In the genomic region with DNA sequence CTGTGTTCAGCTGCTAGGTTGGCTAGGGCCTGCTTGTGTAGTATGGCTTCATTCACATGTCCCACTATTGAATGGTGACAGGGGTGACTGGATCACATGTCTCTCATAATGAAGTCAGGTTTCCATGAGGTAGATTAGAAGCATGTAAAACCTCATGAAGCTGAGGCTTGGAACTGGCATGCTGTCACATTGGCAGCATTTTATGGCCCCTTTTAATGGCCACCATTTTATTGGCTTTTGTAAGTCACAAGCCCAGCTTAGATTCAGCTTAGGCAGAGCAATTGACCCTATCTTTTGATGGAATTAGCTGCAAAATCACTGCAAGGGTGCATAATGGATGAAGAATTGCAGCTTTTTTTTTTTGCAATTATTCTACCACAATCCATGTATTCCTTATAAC, we compare ENCODE assay signal across 37 cellular contexts.
A peak's percentile ranks its signal among the peaks of the same experiment; 100 is the strongest.
DNase-seq lines count a peak whose midpoint lies in the region; ATAC-seq, FAIRE-seq and TF ChIP-seq lines count a peak whose summit lies in the region.
"Had no signal": no experiment of that assay in that cellular context is flagged by ENCODE, and none has a peak within 500 bp of the region (broad histone marks: within the 10 kb centered on the region; RNA-seq: fewer than 3 reads in every experiment).

No MANE protein-coding gene starts in this region.

- H3K9me3 ChIP-seq in H9 (ENCODE audit: control insufficient read depth, low read depth, low read length): no peaks in the 10 kb centered on the region
- no peaks in the 10 kb centered on the region for H3K9me3 ChIP-seq in mucosa of descending colon
- H3K9me3 ChIP-seq: A549; BE2C; BLaER1; BLaER1 treated with 17β-estradiol and CSF1 and Interleukin-3, amounts not matched to agents 10 nM and 100 nM; Caco-2 had no signal

- H3K56ac ChIP-seq in H9 (ENCODE audit: insufficient read length, low read depth, low read length): no peak overlapping the region

- H3K23ac ChIP-seq in H9 (ENCODE audit: insufficient read length, low read depth, low read length): no peak overlapping the region

- no peak overlapping the region for H3K9ac ChIP-seq in H9 (ENCODE audit: extremely low read depth, insufficient read length, low read length)
- H3K9ac ChIP-seq: BLaER1; BLaER1 treated with 17β-estradiol and CSF1 and Interleukin-3, amounts not matched to agents 10 nM and 100 nM had no signal

- no peaks in the 10 kb centered on the region for H3K36me3 ChIP-seq in mucosa of descending colon (ENCODE audit: low read depth)
- H3K36me3 ChIP-seq: BE2C; BLaER1; BLaER1 treated with 17β-estradiol and CSF1 and Interleukin-3, amounts not matched to agents 10 nM and 100 nM had no signal

- peaks cover 5% of the 10 kb centered on the region for H3K27me3 Mint-ChIP-seq in H9 (ENCODE audit: low read depth)

- no peak overlapping the region for H2BK15ac ChIP-seq in H9 (ENCODE audit: low read depth, low read length)

- TF ChIP-seq CTCF in H9 (conservative IDR thresholded peaks at IDR 0.05) (no peak), mucosa of descending colon (IDR thresholded peaks at IDR 0.05) (no peak)

- H3K4me2 ChIP-seq in H9 (ENCODE audit: insufficient read depth, insufficient read length, low read length): no peak overlapping the region
- H3K4me2 ChIP-seq: A549; BLaER1; BLaER1 treated with 17β-estradiol and CSF1 and Interleukin-3, amounts not matched to agents 10 nM and 100 nM had no signal

- H3K4me1 ChIP-seq in H9 (ENCODE audit: insufficient read depth, low read length) (no peaks in the 10 kb centered on the region), mucosa of descending colon (ENCODE audit: low read depth) (no peaks in the 10 kb centered on the region)
- H3K4me1 ChIP-seq: A549; BE2C; BLaER1; BLaER1 treated with 17β-estradiol and CSF1 and Interleukin-3, amounts not matched to agents 10 nM and 100 nM; Caco-2 had no signal

- H3K36me3 Mint-ChIP-seq in H9 (ENCODE audit: insufficient read depth in 1 of 3, low read depth in 3 of 3): no peaks in the 10 kb centered on the region
- H3K36me3 Mint-ChIP-seq: CD14-positive monocyte; CD4-positive, alpha-beta memory T cell; CD4-positive, CD25-positive, alpha-beta regulatory T cell; CD8-positive, alpha-beta memory T cell; CD8-positive, alpha-beta T cell had no signal

- no peaks in the 10 kb centered on the region for H3K9me3 Mint-ChIP-seq in H9
- H3K9me3 Mint-ChIP-seq: CD8-positive, alpha-beta T cell had no signal

- no peak overlapping the region for H2AFZ ChIP-seq in H9 (ENCODE audit: low read length)

- H3K18ac ChIP-seq in H9 (ENCODE audit: insufficient read length, low read depth, low read length): no peak overlapping the region

- DNase-seq in H9: no peak
- no peak for DNase-seq in left colon
- peak in 1 of 3 donors; percentile 33 for DNase-seq in mucosa of descending colon
- no peak for DNase-seq in urothelium cell line (ENCODE audit: low spot score)
- no peak for DNase-seq in SIG-M5 treated with dmso at 0.1 percent for 504 hours (lab: John Stamatoyannopoulos, UW; ENCODE audit: unreplicated experiment)
- no peak for DNase-seq in activated CD4-positive, CD25-positive, alpha-beta regulatory T cell (lab: John Stamatoyannopoulos, UW)
- no peak for DNase-seq in left lobe of liver (ENCODE audit: low spot score)
- DNase-seq in stimulated activated naive CD8-positive, alpha-beta T cell treated with anti-CD3 and anti-CD28 coated beads, Interleukin-15, Interleukin-2, amounts not matched to agents 100 U/mL and 50 U/mL, for 24 hours: no peak
- DNase-seq: 8988T; ACHN; AML-193; BE2C; C1 segment of cervical spinal cord; Caco-2; Calu3; CD4-positive, alpha-beta memory T cell; CD4-positive, alpha-beta T cell; CD4-positive, CD25-positive, alpha-beta regulatory T cell; CD8-positive, alpha-beta memory T cell; CD8-positive, alpha-beta T cell; COR-L47; DMS 273 treated with DMSO at 0.1 percent for 48 hours; DMS153; DMS53; DMS79; DMS79 treated with DMSO at 0.1 percent for 48 hours; DND-41; EL had no signal

- H4K8ac ChIP-seq in H9 (replicated peaks; ENCODE audit: insufficient read length, low read depth, low read length): peak overlapping the region; percentile 68

- no peaks in the 10 kb centered on the region for H4K20me1 ChIP-seq in H9 (ENCODE audit: control insufficient read depth, insufficient read depth, insufficient read length)
- H4K20me1 ChIP-seq: BLaER1; BLaER1 treated with 17β-estradiol and CSF1 and Interleukin-3, amounts not matched to agents 10 nM and 100 nM had no signal

- FAIRE-seq in urothelium cell line (lab: Jason Lieb, UNC): peak; percentile 50
- FAIRE-seq: A204.1, A549, D721Med had no signal

- H3K27me3 ChIP-seq in H9 (ENCODE audit: insufficient read depth, low read length): no peaks in the 10 kb centered on the region
- H3K27me3 ChIP-seq: BE2C; BLaER1; BLaER1 treated with 17β-estradiol and CSF1 and Interleukin-3, amounts not matched to agents 10 nM and 100 nM had no signal

- no peak overlapping the region for H4K5ac ChIP-seq in H9 (ENCODE audit: insufficient read length, low read depth, low read length)

- H2BK5ac ChIP-seq in H9 (ENCODE audit: insufficient read length, low read length): no peak overlapping the region

- intact Hi-C loops in left colon (cut with DNase I, micrococcal nuclease) (no loop called here), mucosa of descending colon (cut with DNase I, micrococcal nuclease) (no loop called here)

- no peak overlapping the region for H2BK120ac ChIP-seq in H9 (ENCODE audit: low read depth, low read length, poor library complexity, severe bottlenecking)

- no peak overlapping the region for H2AK5ac ChIP-seq in H9 (ENCODE audit: insufficient read length, low read length)

- H4K91ac ChIP-seq in H9 (ENCODE audit: insufficient read length, low read depth, low read length): no peak overlapping the region

- no peak overlapping the region for H3K14ac ChIP-seq in H9 (ENCODE audit: insufficient read depth, low read length)

- no peak overlapping the region for H2BK12ac ChIP-seq in H9 (ENCODE audit: insufficient read length, low read depth, low read length)

- ATAC-seq in left colon (peak; percentile 86), mucosa of descending colon (peak; percentile 66), left lobe of liver (no peak)
- no peak for ATAC-seq in stimulated activated naive CD8-positive, alpha-beta T cell treated with anti-CD3 and anti-CD28 coated beads, Interleukin-15, Interleukin-2, amounts not matched to agents 100 U/mL and 50 U/mL, for 24 hours
- ATAC-seq: A549; CD8-positive, alpha-beta T cell had no signal

- H3K79me2 ChIP-seq in H9 (ENCODE audit: insufficient read depth, low read length): no peaks in the 10 kb centered on the region

- H3K4me1 Mint-ChIP-seq in H9: peaks cover 0 to 9% of the 10 kb centered on the region in 2 experiments; a peak in 2 of 4 replicates
- H3K4me1 Mint-ChIP-seq: B cell; CD14-positive monocyte; CD4-positive, alpha-beta memory T cell; CD8-positive, alpha-beta memory T cell had no signal

- H2BK20ac ChIP-seq in H9 (ENCODE audit: low read depth, low read length, poor library complexity, severe bottlenecking): no peak overlapping the region

- H3K27ac ChIP-seq in H9 (ENCODE audit: insufficient read length, low read depth, low read length): no peak overlapping the region
- H3K27ac ChIP-seq: 22Rv1; A549; BLaER1; BLaER1 treated with 17β-estradiol and CSF1 and Interleukin-3, amounts not matched to agents 10 nM and 100 nM; C4-2B had no signal

- no peak overlapping the region for H3K4me3 Mint-ChIP-seq in H9
- H3K4me3 Mint-ChIP-seq: B cell; CD14-positive monocyte; CD4-positive, alpha-beta memory T cell; CD4-positive, alpha-beta T cell; CD4-positive, CD25-positive, alpha-beta regulatory T cell; CD8-positive, alpha-beta memory T cell; CD8-positive, alpha-beta T cell had no signal

- no peak overlapping the region for H3K27ac Mint-ChIP-seq in H9
- H3K27ac Mint-ChIP-seq: B cell; CD14-positive monocyte; CD4-positive, alpha-beta memory T cell; CD4-positive, alpha-beta T cell; CD4-positive, CD25-positive, alpha-beta regulatory T cell; CD8-positive, alpha-beta memory T cell; CD8-positive, alpha-beta T cell had no signal

- no peak overlapping the region for H3T11ph ChIP-seq in H9 (ENCODE audit: low read length)

- H3K79me1 ChIP-seq in H9 (ENCODE audit: insufficient read depth, low read depth, low read length, poor library complexity, severe bottlenecking): no peaks in the 10 kb centered on the region

- no peaks in the 10 kb centered on the region for H3K23me2 ChIP-seq in H9 (ENCODE audit: insufficient read length, low read depth, low read length, poor library complexity, severe bottlenecking)

- H3K4ac ChIP-seq in H9 (ENCODE audit: low read depth, low read length): no peak overlapping the region

- H3K4me3 ChIP-seq in mucosa of descending colon: no peak overlapping the region
- H3K4me3 ChIP-seq: A549; BLaER1; BLaER1 treated with 17β-estradiol and CSF1 and Interleukin-3, amounts not matched to agents 10 nM and 100 nM had no signal

Comparison
In these comparisons a context has a peak if more than half of its experiments do, and no peak if none do; other contexts are left out.
1. ATAC-seq: peak in left colon (single experiment) and mucosa of descending colon (single experiment); none in left lobe of liver (single experiment) and stimulated activated naive CD8-positive, alpha-beta T cell treated with anti-CD3 and anti-CD28 coated beads, Interleukin-15, Interleukin-2, amounts not matched to agents 100 U/mL and 50 U/mL, for 24 hours (single experiment).